ENCODE assay signal across 32 cellular contexts in the genomic region with DNA sequence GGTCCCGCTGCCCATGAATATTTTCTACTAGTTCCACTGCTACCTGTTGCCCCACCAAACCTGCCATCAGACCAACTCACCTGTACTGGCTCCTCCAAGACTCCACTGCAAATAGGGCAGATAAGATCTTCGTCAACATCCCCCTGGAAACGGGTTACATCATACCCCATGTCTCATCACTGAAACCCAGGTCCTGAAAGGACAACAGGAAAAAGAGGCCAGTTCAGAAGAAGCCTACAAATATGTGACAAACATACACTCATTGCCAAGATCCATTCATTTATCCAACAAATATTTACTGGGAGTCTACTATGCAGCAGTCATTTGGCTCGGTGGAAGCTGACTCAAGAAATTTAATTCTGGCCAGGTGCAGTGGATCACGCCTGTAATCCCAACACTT. TPM values are rescaled to one million over a fixed set of nuclear protein-coding genes. Genes with fewer than 3 reads are reported as not detected.
"Had no signal": no experiment of that assay in that cellular context is flagged by ENCODE, and none has a peak within 500 bp of the region (broad histone marks: within the 10 kb centered on the region; RNA-seq: fewer than 3 reads in every experiment).

No MANE protein-coding gene starts in this region.

- H3K4me3 Mint-ChIP-seq: activated CD4-positive, alpha-beta memory T cell treated with anti-CD3 and anti-CD28 coated beads, Interleukin-2, amount 10 ng/mL, durations not matched to agents 7 days and 5 days; activated CD4-positive, alpha-beta T cell treated with anti-CD3 and anti-CD28 coated beads, Interleukin-2, amount 10 ng/mL, durations not matched to agents 7 days and 5 days; activated CD8-positive, alpha-beta memory T cell treated with anti-CD3 and anti-CD28 coated beads, Interleukin-2, amount 10 ng/mL, durations not matched to agents 7 days and 5 days; activated naive CD8-positive, alpha-beta T cell; natural killer cell; stimulated activated naive CD8-positive, alpha-beta T cell treated with anti-CD3 and anti-CD28 coated beads, Interleukin-15, Interleukin-2, amounts not matched to agents 100 ng/mL and 50 ng/mL, for 24 hours; T-helper 1 cell treated with Interleukin-12 subunit alpha and Interleukin-12 subunit beta and Interleukin-4 antibody, amounts not matched to agents 30 μg/mL and 1 μg/mL, for 36 hours; type B pancreatic cell; WTC11 had no signal

- H3K4me1 Mint-ChIP-seq: activated CD8-positive, alpha-beta memory T cell treated with anti-CD3 and anti-CD28 coated beads, Interleukin-2, amount 10 ng/mL, durations not matched to agents 7 days and 5 days; natural killer cell; WTC11 had no signal

- H3K4me1 ChIP-seq: right lobe of liver, uterus had no signal

- H3K27ac Mint-ChIP-seq: activated CD4-positive, alpha-beta memory T cell treated with anti-CD3 and anti-CD28 coated beads, Interleukin-2, amount 10 ng/mL, durations not matched to agents 7 days and 5 days; activated CD4-positive, alpha-beta T cell treated with anti-CD3 and anti-CD28 coated beads, Interleukin-2, amount 10 ng/mL, durations not matched to agents 7 days and 5 days; activated CD8-positive, alpha-beta memory T cell treated with anti-CD3 and anti-CD28 coated beads, Interleukin-2, amount 10 ng/mL, durations not matched to agents 7 days and 5 days; activated naive CD8-positive, alpha-beta T cell; stimulated activated naive CD8-positive, alpha-beta T cell treated with anti-CD3 and anti-CD28 coated beads, Interleukin-15, Interleukin-2, amounts not matched to agents 100 ng/mL and 50 ng/mL, for 24 hours; T-helper 1 cell treated with Interleukin-12 subunit alpha and Interleukin-12 subunit beta and Interleukin-4 antibody, amounts not matched to agents 30 μg/mL and 1 μg/mL, for 36 hours; type B pancreatic cell; WTC11 had no signal

- DNase-seq: activated CD4-positive, alpha-beta memory T cell treated with anti-CD3 and anti-CD28 coated beads, Interleukin-2, amount 10 ng/mL, durations not matched to agents 7 days and 5 days; activated CD4-positive, alpha-beta T cell treated with anti-CD3 and anti-CD28 coated beads for 1 hour; activated CD4-positive, alpha-beta T cell treated with anti-CD3 and anti-CD28 coated beads, Interleukin-2, amount 10 ng/mL, durations not matched to agents 7 days and 5 days; activated CD8-positive, alpha-beta memory T cell treated with anti-CD3 and anti-CD28 coated beads, Interleukin-2, amount 10 ng/mL, durations not matched to agents 7 days and 5 days; activated effector memory CD4-positive, alpha-beta T cell treated with Interleukin-2 at 50 U/mL for 16 hours; activated naive CD4-positive, alpha-beta T cell treated with Interleukin-2 at 50 U/mL for 16 hours; brain microvascular endothelial cell; caudate nucleus; cortex of kidney; esophagus squamous epithelium; foreskin melanocyte; heart right ventricle; natural killer cell; right lobe of liver; stimulated activated CD4-positive, alpha-beta T cell treated with anti-CD3 and anti-CD28 coated beads, Interleukin-12 subunit alpha, Interleukin-12 subunit beta, amount 100 ng/mL, for 4 hours; stimulated activated CD4-positive, alpha-beta T cell treated with anti-CD3 and anti-CD28 coated beads, Interleukin-4, amount 100 ng/mL, for 1 hour; SW 1271; T1000; uterus had no signal

- ATAC-seq: activated CD8-positive, alpha-beta memory T cell treated with anti-CD3 and anti-CD28 coated beads, Interleukin-2, amount 10 ng/mL, durations not matched to agents 7 days and 5 days; heart right ventricle; natural killer cell; WTC11 had no signal

- H3K27ac ChIP-seq: ascending aorta, brain microvascular endothelial cell, epithelial cell of prostate, esophagus squamous epithelium, heart right ventricle, right lobe of liver, skin epidermis, uterus had no signal

- H3K36me3 ChIP-seq: uterus had no signal

- H3K9me3 ChIP-seq: ascending aorta, esophagus squamous epithelium, heart right ventricle, right lobe of liver, uterus had no signal

- H3K27me3 Mint-ChIP-seq: activated CD4-positive, alpha-beta memory T cell treated with anti-CD3 and anti-CD28 coated beads, Interleukin-2, amount 10 ng/mL, durations not matched to agents 7 days and 5 days; activated CD4-positive, alpha-beta T cell treated with anti-CD3 and anti-CD28 coated beads, Interleukin-2, amount 10 ng/mL, durations not matched to agents 7 days and 5 days; activated CD8-positive, alpha-beta memory T cell treated with anti-CD3 and anti-CD28 coated beads, Interleukin-2, amount 10 ng/mL, durations not matched to agents 7 days and 5 days; activated naive CD8-positive, alpha-beta T cell; stimulated activated naive CD8-positive, alpha-beta T cell treated with anti-CD3 and anti-CD28 coated beads, Interleukin-15, Interleukin-2, amounts not matched to agents 100 ng/mL and 50 ng/mL, for 24 hours; type B pancreatic cell had no signal

- H3K27me3 ChIP-seq: ascending aorta, brain microvascular endothelial cell, esophagus squamous epithelium, heart right ventricle, right lobe of liver, uterus had no signal

- H3K9me3 Mint-ChIP-seq: activated CD4-positive, alpha-beta memory T cell treated with anti-CD3 and anti-CD28 coated beads, Interleukin-2, amount 10 ng/mL, durations not matched to agents 7 days and 5 days; activated CD4-positive, alpha-beta T cell treated with anti-CD3 and anti-CD28 coated beads, Interleukin-2, amount 10 ng/mL, durations not matched to agents 7 days and 5 days; natural killer cell; stimulated activated naive CD8-positive, alpha-beta T cell treated with anti-CD3 and anti-CD28 coated beads, Interleukin-15, Interleukin-2, amounts not matched to agents 100 ng/mL and 50 ng/mL, for 24 hours; T-helper 1 cell treated with Interleukin-12 subunit alpha and Interleukin-12 subunit beta and Interleukin-4 antibody, amounts not matched to agents 30 μg/mL and 1 μg/mL, for 36 hours; type B pancreatic cell; WTC11 had no signal

- H3K4me3 ChIP-seq: ascending aorta, esophagus squamous epithelium, heart right ventricle, right lobe of liver, skin epidermis, uterus had no signal

RNA-seq across cellular contexts. Expression of gene SLC39A5, which starts 16.0 kb away (rescaled TPM):
- total RNA-seq: ascending aorta, glomerular endothelial cell, heart right ventricle, lower leg skin, osteoblast, posterior vena cava, subcutaneous adipose tissue had no signal
